In genomic region chr1:240401721-240402120, GRCh38 we compare ENCODE assay signal across 12 cellular contexts.
"Had no signal": no experiment of that assay in that cellular context is flagged by ENCODE, and none has a peak within 500 bp of the region (broad histone marks: within the 10 kb centered on the region; RNA-seq: fewer than 3 reads in every experiment).

No MANE protein-coding gene starts in this region.

- H3K4me1 ChIP-seq: colonic mucosa, heart left ventricle, spleen had no signal

- H3K4me3 Mint-ChIP-seq: activated CD4-positive, alpha-beta T cell treated with anti-CD3 and anti-CD28 coated beads for 36 hours; activated naive CD4-positive, alpha-beta T cell treated with anti-CD3 and anti-CD28 coated beads, Interleukin-2, amount 50 U/mL, for 24 hours; nephron; stimulated activated naive B cell treated with anti-CD40 and anti-IgM and Interleukin-4, amounts not matched to agents 10 μg/mL and 1 μg/mL and 100 μg/mL, for 72 hours; T-helper 2 cell treated with Interferon-gamma antibody and Interleukin-4, amounts not matched to agents 5 μg/mL and 100 μg/mL, for 36 hours had no signal

- H3K27me3 ChIP-seq: colonic mucosa, heart left ventricle, sigmoid colon, spleen had no signal

- H3K9me3 Mint-ChIP-seq: nephron had no signal

- H3K4me3 ChIP-seq: colonic mucosa, heart left ventricle, sigmoid colon, spleen had no signal

- H3K36me3 Mint-ChIP-seq: activated naive CD4-positive, alpha-beta T cell treated with anti-CD3 and anti-CD28 coated beads, Interleukin-2, amount 50 U/mL, for 24 hours; stimulated activated naive B cell treated with anti-CD40 and anti-IgM and Interleukin-4, amounts not matched to agents 10 μg/mL and 1 μg/mL and 100 μg/mL, for 72 hours had no signal

- H3K36me3 ChIP-seq: colonic mucosa, heart left ventricle, sigmoid colon, spleen had no signal

- H3K27ac Mint-ChIP-seq: activated CD4-positive, alpha-beta T cell treated with anti-CD3 and anti-CD28 coated beads for 36 hours; activated naive CD4-positive, alpha-beta T cell treated with anti-CD3 and anti-CD28 coated beads, Interleukin-2, amount 50 U/mL, for 24 hours; stimulated activated naive B cell treated with anti-CD40 and anti-IgM and Interleukin-4, amounts not matched to agents 10 μg/mL and 1 μg/mL and 100 μg/mL, for 72 hours; T-helper 2 cell treated with Interferon-gamma antibody and Interleukin-4, amounts not matched to agents 5 μg/mL and 100 μg/mL, for 36 hours had no signal

- ATAC-seq: activated CD4-positive, alpha-beta T cell treated with anti-CD3 and anti-CD28 coated beads for 36 hours; heart left ventricle; stimulated activated naive B cell treated with anti-CD40 and anti-IgM and Interleukin-4, amounts not matched to agents 10 μg/mL and 1 μg/mL and 100 μg/mL, for 72 hours had no signal

- DNase-seq: activated CD4-positive, alpha-beta T cell treated with anti-CD3 and anti-CD28 coated beads for 36 hours; activated CD4-positive, alpha-beta T cell treated with anti-CD3 and anti-CD28 coated beads, Interleukin-2, amount 50 U/mL, for 48 hours; activated gamma-delta T cell; central memory CD4-positive, alpha-beta T cell; colonic mucosa; heart left ventricle; sigmoid colon; spleen; stimulated activated naive B cell treated with anti-CD40 and anti-IgM and Interleukin-4, amounts not matched to agents 10 μg/mL and 1 μg/mL and 100 μg/mL, for 72 hours had no signal

- H3K4me1 Mint-ChIP-seq: activated CD4-positive, alpha-beta T cell treated with anti-CD3 and anti-CD28 coated beads for 36 hours; activated naive CD4-positive, alpha-beta T cell treated with anti-CD3 and anti-CD28 coated beads, Interleukin-2, amount 50 U/mL, for 24 hours; stimulated activated naive B cell treated with anti-CD40 and anti-IgM and Interleukin-4, amounts not matched to agents 10 μg/mL and 1 μg/mL and 100 μg/mL, for 72 hours had no signal

- H3K27me3 Mint-ChIP-seq: activated CD4-positive, alpha-beta T cell treated with anti-CD3 and anti-CD28 coated beads for 36 hours; stimulated activated naive B cell treated with anti-CD40 and anti-IgM and Interleukin-4, amounts not matched to agents 10 μg/mL and 1 μg/mL and 100 μg/mL, for 72 hours had no signal

- H3K27ac ChIP-seq: colonic mucosa, heart left ventricle, spleen had no signal

- H3K9me3 ChIP-seq: colonic mucosa, heart left ventricle, sigmoid colon, spleen had no signal
